ENCODE assay signal across 23 cellular contexts in genomic region chr21:45026833-45027232, GRCh38. TPM values are rescaled to one million over a fixed set of nuclear protein-coding genes. Genes with fewer than 3 reads are reported as not detected.
DNase-seq lines count a peak whose midpoint lies in the region; ATAC-seq lines count a peak whose summit lies in the region.
"Had no signal": no experiment of that assay in that cellular context is flagged by ENCODE, and none has a peak within 500 bp of the region (broad histone marks: within the 10 kb centered on the region; RNA-seq: fewer than 3 reads in every experiment).

No MANE protein-coding gene starts in this region.

- intact Hi-C loops in aorta (cut with DNase I) (no loop called here), Right ventricle myocardium inferior (cut with DNase I) (no loop called here)

- peaks cover 7% of the 10 kb centered on the region for H3K36me3 Mint-ChIP-seq in activated naive CD8-positive, alpha-beta T cell treated with anti-CD3 and anti-CD28 coated beads, Interleukin-2, amount 10 ng/mL, durations not matched to agents 7 days and 5 days
- no peaks in the 10 kb centered on the region for H3K36me3 Mint-ChIP-seq in activated naive CD8-positive, alpha-beta T cell treated with anti-CD3 and anti-CD28 coated beads, Interleukin-2, amount 50 U/mL, for 24 hours (ENCODE audit: low read depth)
- H3K36me3 Mint-ChIP-seq: CD8-positive, alpha-beta T cell had no signal

- POLR2A ChIA-PET in activated naive CD8-positive, alpha-beta T cell treated with anti-CD3 and anti-CD28 coated beads, Interleukin-2, amount 10 ng/mL, durations not matched to agents 7 days and 5 days (lab: Charles Lee), result no interaction called here

- H3K27ac Mint-ChIP-seq in activated naive CD8-positive, alpha-beta T cell treated with anti-CD3 and anti-CD28 coated beads, Interleukin-2, amount 10 ng/mL, durations not matched to agents 7 days and 5 days, result peak overlapping the region; percentile 13
- no peak overlapping the region for H3K27ac Mint-ChIP-seq in activated naive CD8-positive, alpha-beta T cell treated with anti-CD3 and anti-CD28 coated beads, Interleukin-2, amount 50 U/mL, for 24 hours
- H3K27ac Mint-ChIP-seq: activated CD4-positive, alpha-beta memory T cell treated with anti-CD3 and anti-CD28 coated beads, Interleukin-2, amount 10 ng/mL, durations not matched to agents 7 days and 5 days; activated naive CD4-positive, alpha-beta T cell treated with anti-CD3 and anti-CD28 coated beads, Interleukin-2, amount 50 U/mL, for 72 hours; activated T-helper 2 cell treated with anti-CD3 and anti-CD28 coated beads, Interferon-gamma antibody, Interleukin-2, Interleukin-4, amounts not matched to agents 10 μg/mL and 5 μg/mL and 100 μg/mL, durations not matched to agents 14 hours and 24 hours and 36 hours; CD8-positive, alpha-beta T cell; stimulated activated naive CD8-positive, alpha-beta T cell treated with anti-CD3 and anti-CD28 coated beads, Interleukin-15, Interleukin-2, amounts not matched to agents 100 ng/mL and 50 ng/mL, for 24 hours had no signal

- no peak overlapping the region for H3K4me3 Mint-ChIP-seq in activated naive CD8-positive, alpha-beta T cell treated with anti-CD3 and anti-CD28 coated beads, Interleukin-2, amount 10 ng/mL, durations not matched to agents 7 days and 5 days
- H3K4me3 Mint-ChIP-seq in activated naive CD8-positive, alpha-beta T cell treated with anti-CD3 and anti-CD28 coated beads, Interleukin-2, amount 50 U/mL, for 24 hours, result no peak overlapping the region
- H3K4me3 Mint-ChIP-seq: activated CD4-positive, alpha-beta memory T cell treated with anti-CD3 and anti-CD28 coated beads, Interleukin-2, amount 10 ng/mL, durations not matched to agents 7 days and 5 days; CD8-positive, alpha-beta T cell; stimulated activated naive CD8-positive, alpha-beta T cell treated with anti-CD3 and anti-CD28 coated beads, Interleukin-15, Interleukin-2, amounts not matched to agents 100 ng/mL and 50 ng/mL, for 24 hours had no signal

- peaks cover 8% of the 10 kb centered on the region for H3K9me3 Mint-ChIP-seq in activated naive CD8-positive, alpha-beta T cell treated with anti-CD3 and anti-CD28 coated beads, Interleukin-2, amount 10 ng/mL, durations not matched to agents 7 days and 5 days
- H3K9me3 Mint-ChIP-seq in activated naive CD8-positive, alpha-beta T cell treated with anti-CD3 and anti-CD28 coated beads, Interleukin-2, amount 50 U/mL, for 24 hours, result peaks cover 11% of the 10 kb centered on the region

- H3K36me3 ChIP-seq in aorta (ENCODE audit: control insufficient read depth in 1 of 2, insufficient read depth in 2 of 2, low read length in 1 of 2), result no peaks in the 10 kb centered on the region
- H3K36me3 ChIP-seq: SJCRH30 had no signal

- DNase-seq in activated naive CD8-positive, alpha-beta T cell treated with anti-CD3 and anti-CD28 coated beads, Interleukin-2, amount 10 ng/mL, durations not matched to agents 7 days and 5 days, result no peak
- no peak for DNase-seq in activated naive CD8-positive, alpha-beta T cell treated with anti-CD3 and anti-CD28 coated beads, Interleukin-2, amount 50 U/mL, for 24 hours
- peak; percentile 39 for DNase-seq in cerebellar cortex (ENCODE audit: low spot score)
- DNase-seq in mesenteric fat pad (ENCODE audit: low spot score), result peak; percentile 84
- DNase-seq in aorta, result peak; percentile 43 to 70
- no peak for DNase-seq in NCI-H69 (lab: John Stamatoyannopoulos, UW)
- DNase-seq in cerebellar nuclear complex (lab: John Stamatoyannopoulos, UW), result no peak
- DNase-seq in Right ventricle myocardium inferior (ENCODE audit: missing footprints), result no peak
- DNase-seq: activated CD4-positive, alpha-beta memory T cell treated with anti-CD3 and anti-CD28 coated beads, Interleukin-2, amount 10 ng/mL, durations not matched to agents 7 days and 5 days; activated CD4-positive, alpha-beta T cell treated with anti-CD3 and anti-CD28 coated beads for 1 hour; activated CD8-positive, alpha-beta memory T cell treated with anti-CD3 and anti-CD28 coated beads, Interleukin-2, amount 50 U/mL, for 48 hours; AML-193; caudate nucleus; CD8-positive, alpha-beta T cell; DMS 273 treated with DMSO at 0.1 percent for 48 hours; NCI-H1694 treated with DMSO at 0.1 percent for 48 hours; NCI-H2171; NCI-H524 treated with DMSO at 0.1 percent for 48 hours; SJCRH30 had no signal

- 88 to 89% methylated on average over 13 of the region's 13 CpGs for WGBS in aorta, 2 donors

- no peak overlapping the region for H3K4me3 ChIP-seq in aorta (ENCODE audit: low read length in 2 of 2)
- H3K4me3 ChIP-seq: lung, SJCRH30 had no signal

- peaks cover 9% of the 10 kb centered on the region for H3K27me3 Mint-ChIP-seq in activated naive CD8-positive, alpha-beta T cell treated with anti-CD3 and anti-CD28 coated beads, Interleukin-2, amount 10 ng/mL, durations not matched to agents 7 days and 5 days
- peaks cover 3% of the 10 kb centered on the region for H3K27me3 Mint-ChIP-seq in activated naive CD8-positive, alpha-beta T cell treated with anti-CD3 and anti-CD28 coated beads, Interleukin-2, amount 50 U/mL, for 24 hours

- H3K9me3 ChIP-seq in aorta (ENCODE audit: control insufficient read depth, low read length), result no peaks in the 10 kb centered on the region

- ATAC-seq in activated naive CD8-positive, alpha-beta T cell treated with anti-CD3 and anti-CD28 coated beads, Interleukin-2, amount 10 ng/mL, durations not matched to agents 7 days and 5 days (ENCODE audit: low read depth), result no peak
- ATAC-seq in activated naive CD8-positive, alpha-beta T cell treated with anti-CD3 and anti-CD28 coated beads, Interleukin-2, amount 50 U/mL, for 24 hours, result no peak
- ATAC-seq in aorta (ENCODE audit: low FRiP score) (no peak), Right ventricle myocardium inferior (no peak)
- ATAC-seq: activated naive CD4-positive, alpha-beta T cell treated with anti-CD3 and anti-CD28 coated beads, Interleukin-2, amount 50 U/mL, for 72 hours; CD8-positive, alpha-beta T cell had no signal

- H3K4me1 ChIP-seq in aorta (ENCODE audit: control insufficient read depth in 1 of 2, insufficient read depth in 2 of 2, low read length in 2 of 2), result peaks cover 2 to 3% of the 10 kb centered on the region in 2 donors

- H3K27me3 ChIP-seq in aorta (ENCODE audit: control insufficient read depth in 1 of 2, insufficient read depth in 2 of 2, low read length in 1 of 2), result no peaks in the 10 kb centered on the region
- H3K27me3 ChIP-seq: SJCRH30 had no signal

- H3K4me1 Mint-ChIP-seq in activated naive CD8-positive, alpha-beta T cell treated with anti-CD3 and anti-CD28 coated beads, Interleukin-2, amount 10 ng/mL, durations not matched to agents 7 days and 5 days, result peaks cover 2% of the 10 kb centered on the region
- H3K4me1 Mint-ChIP-seq in activated naive CD8-positive, alpha-beta T cell treated with anti-CD3 and anti-CD28 coated beads, Interleukin-2, amount 50 U/mL, for 24 hours, result no peaks in the 10 kb centered on the region
- H3K4me1 Mint-ChIP-seq: activated CD4-positive, alpha-beta memory T cell treated with anti-CD3 and anti-CD28 coated beads, Interleukin-2, amount 10 ng/mL, durations not matched to agents 7 days and 5 days had no signal

- peak overlapping the region in 1 of 2 donors; percentile 57 for H3K27ac ChIP-seq in aorta (ENCODE audit: low read depth in 1 of 2, low read length in 2 of 2)
- H3K27ac ChIP-seq: SJCRH30 had no signal

RNA-seq across cellular contexts. Expression of gene ADARB1, which starts 47.5 kb away (rescaled TPM):
- 10 to 100 TPM; 48.3 to 48.4 TPM for total RNA-seq in activated naive CD8-positive, alpha-beta T cell treated with anti-CD3 and anti-CD28 coated beads, Interleukin-2, amount 10 ng/mL, durations not matched to agents 7 days and 5 days
- 39.6 TPM for total RNA-seq in mesenteric fat pad
- total RNA-seq in aorta, result 100 to 1,000 TPM in 1 of 2 donors, 10 to 100 TPM in 1; 87.9 to 224 TPM
- 10 to 100 TPM; 54.7 to 93.3 TPM for polyA plus RNA-seq in aorta
- 15.1 TPM for total RNA-seq in Right ventricle myocardium inferior

Comparison
In these comparisons a context has a peak if more than half of its experiments do, and no peak if none do; other contexts are left out.
1. DNase-seq: peak in cerebellar cortex (single experiment), mesenteric fat pad (single experiment) and aorta (2 of 2); none in activated naive CD8-positive, alpha-beta T cell treated with anti-CD3 and anti-CD28 coated beads, Interleukin-2, amount 10 ng/mL, durations not matched to agents 7 days and 5 days (single experiment), activated naive CD8-positive, alpha-beta T cell treated with anti-CD3 and anti-CD28 coated beads, Interleukin-2, amount 50 U/mL, for 24 hours (single experiment), NCI-H69 (single experiment), cerebellar nuclear complex (0 of 2) and Right ventricle myocardium inferior (single experiment).